Comparison of ENCODE assay signal across 17 cellular contexts in genomic region chr11:46490576-46491100, GRCh38.
DNase-seq lines count a peak whose midpoint lies in the region; ATAC-seq and TF ChIP-seq lines count a peak whose summit lies in the region.
"Had no signal": no experiment of that assay in that cellular context is flagged by ENCODE, and none has a peak within 500 bp of the region (broad histone marks: within the 10 kb centered on the region; RNA-seq: fewer than 3 reads in every experiment).

No MANE protein-coding gene starts in this region.

- H4K20me1 ChIP-seq in OCI-LY7 (ENCODE audit: insufficient read depth, low read length), result no peaks in the 10 kb centered on the region

- DNase-seq in activated naive CD4-positive, alpha-beta T cell treated with anti-CD3 and anti-CD28 coated beads, Interleukin-2, amount 50 U/mL, for 16 hours, result no peak
- no peak for DNase-seq in RWPE2 (ENCODE audit: low spot score)
- no peak for DNase-seq in glutamatergic neuron
- no peak for DNase-seq in stimulated activated effector memory CD8-positive, alpha-beta T cell treated with anti-CD3 and anti-CD28 coated beads, Interleukin-12 subunit alpha, Interleukin-12 subunit beta, amount 100 ng/mL, for 72 hours (ENCODE audit: low spot score in 2 of 2)
- no peak for DNase-seq in OCI-LY7 (ENCODE audit: low spot score)
- DNase-seq in gastrocnemius medialis, result no peak
- DNase-seq: activated CD8-positive, alpha-beta memory T cell treated with anti-CD3 and anti-CD28 coated beads, Interleukin-2, amount 50 U/mL, for 48 hours; KBM-7; lower lobe of right lung; T-helper 9 cell; upper lobe of left lung had no signal

- in situ Hi-C loops in gastrocnemius medialis (cut with MboI; ENCODE audit: low sequenced_read_pairs in 4 of 4), result no loop called here

- no peaks in the 10 kb centered on the region for H3K4me1 ChIP-seq in RWPE2 (ENCODE audit: insufficient read depth, poor library complexity, severe bottlenecking)
- H3K4me1 ChIP-seq in OCI-LY7 (ENCODE audit: insufficient read depth, low read length, poor library complexity, severe bottlenecking), result no peaks in the 10 kb centered on the region
- peaks cover 13 to 18% of the 10 kb centered on the region in 2 donors for H3K4me1 ChIP-seq in gastrocnemius medialis

- TF ChIP-seq POLR2A in gastrocnemius medialis (IDR thresholded peaks at IDR 0.05), result no peak

- H3K79me2 ChIP-seq in OCI-LY7 (ENCODE audit: insufficient read depth, low read depth, low read length), result no peaks in the 10 kb centered on the region

- BruUV-seq in OCI-LY7 (replicated peaks; lab: Mats Ljungman, UMichigan), result no TSS peak

- H3K27me3 Mint-ChIP-seq in activated naive CD4-positive, alpha-beta T cell treated with anti-CD3 and anti-CD28 coated beads, Interleukin-2, amount 50 U/mL, for 24 hours, result no peaks in the 10 kb centered on the region
- H3K27me3 Mint-ChIP-seq in glutamatergic neuron (ENCODE audit: unreplicated experiment), result no peaks in the 10 kb centered on the region
- H3K27me3 Mint-ChIP-seq: CD4-positive, alpha-beta memory T cell had no signal

- intact Hi-C loops in OCI-LY7 (cut with micrococcal nuclease; ENCODE audit: unreplicated experiment), result loop anchor here (1.0 kb wide), 2 partner anchors 47 to 127 kb away; partner anchors contain the start of genes ATG13 and HARBI1
- intact Hi-C loops in gastrocnemius medialis (cut with DNase I; ENCODE audit: low total_unique reads), result loop anchor here (5.0 kb wide), 1 partner anchor 47 kb away; no protein-coding TSS in a partner anchor

- peaks cover 26% of the 10 kb centered on the region for H3K36me3 ChIP-seq in RWPE2 (ENCODE audit: low read depth)
- peaks cover 35% of the 10 kb centered on the region; the same call in 1 of the 2 replicates for H3K36me3 ChIP-seq in OCI-LY7 (ENCODE audit: insufficient read depth, low read length)
- H3K36me3 ChIP-seq in gastrocnemius medialis, result no peaks in the 10 kb centered on the region

- H2AFZ ChIP-seq in OCI-LY7 (ENCODE audit: low read length), result no peak overlapping the region

- peaks cover 16% of the 10 kb centered on the region for H3K4me1 Mint-ChIP-seq in activated naive CD4-positive, alpha-beta T cell treated with anti-CD3 and anti-CD28 coated beads, Interleukin-2, amount 50 U/mL, for 24 hours
- peaks cover 32% of the 10 kb centered on the region for H3K4me1 Mint-ChIP-seq in glutamatergic neuron (ENCODE audit: low read depth, unreplicated experiment)
- H3K4me1 Mint-ChIP-seq in stimulated activated effector memory CD8-positive, alpha-beta T cell treated with anti-CD3 and anti-CD28 coated beads, Interleukin-12 subunit alpha, Interleukin-12 subunit beta, amount 100 ng/mL, for 72 hours, result peaks cover 6% of the 10 kb centered on the region

- CTCF ChIA-PET in OCI-LY7 (lab: Charles Lee; ENCODE audit: unreplicated experiment), result interaction anchor here (0.6 to 1.6 kb wide), 7 partner anchors 8 to 216 kb away, joined by 3 to 7 read pairs (median 3); no protein-coding TSS in a partner anchor

- H3K4me3 ChIP-seq in RWPE2 (ENCODE audit: severe bottlenecking) (no peak overlapping the region), OCI-LY7 (ENCODE audit: low read depth, low read length, poor library complexity, severe bottlenecking) (no peak overlapping the region), gastrocnemius medialis (no peak overlapping the region)
- H3K4me3 ChIP-seq: lower lobe of right lung, upper lobe of left lung had no signal

- TF ChIP-seq CTCF in RWPE2 (IDR thresholded peaks at IDR 0.05; ENCODE audit: poor library complexity, severe bottlenecking) (no peak), glutamatergic neuron (IDR thresholded peaks at IDR 0.05; ENCODE audit: partially characterized antibody, unreplicated experiment) (no peak), OCI-LY7 (conservative IDR thresholded peaks at IDR 0.05; ENCODE audit: low read length) (no peak), gastrocnemius medialis (IDR thresholded peaks at IDR 0.05 in 4 of 5, conservative IDR thresholded peaks at IDR 0.05 in 1 of 5) (no peak)

- no peaks in the 10 kb centered on the region for H3K9me3 Mint-ChIP-seq in activated naive CD4-positive, alpha-beta T cell treated with anti-CD3 and anti-CD28 coated beads, Interleukin-2, amount 50 U/mL, for 24 hours
- peaks cover 7% of the 10 kb centered on the region for H3K9me3 Mint-ChIP-seq in glutamatergic neuron (ENCODE audit: unreplicated experiment)
- H3K9me3 Mint-ChIP-seq in stimulated activated effector memory CD8-positive, alpha-beta T cell treated with anti-CD3 and anti-CD28 coated beads, Interleukin-12 subunit alpha, Interleukin-12 subunit beta, amount 100 ng/mL, for 72 hours, result no peaks in the 10 kb centered on the region
- H3K9me3 Mint-ChIP-seq: activated naive CD4-positive, alpha-beta T cell treated with anti-CD3 and anti-CD28 coated beads for 36 hours; brain; CD4-positive, alpha-beta memory T cell; nephron progenitor cell had no signal

- peak overlapping the region; percentile 3 for H3K27ac Mint-ChIP-seq in activated naive CD4-positive, alpha-beta T cell treated with anti-CD3 and anti-CD28 coated beads, Interleukin-2, amount 50 U/mL, for 24 hours
- peak overlapping the region; percentile 1 for H3K27ac Mint-ChIP-seq in glutamatergic neuron (ENCODE audit: unreplicated experiment)
- peak overlapping the region; percentile 30 for H3K27ac Mint-ChIP-seq in stimulated activated effector memory CD8-positive, alpha-beta T cell treated with anti-CD3 and anti-CD28 coated beads, Interleukin-12 subunit alpha, Interleukin-12 subunit beta, amount 100 ng/mL, for 72 hours
- H3K27ac Mint-ChIP-seq: activated naive CD4-positive, alpha-beta T cell treated with anti-CD3 and anti-CD28 coated beads for 36 hours; nephron progenitor cell had no signal

- H3K9me2 ChIP-seq in OCI-LY7 (ENCODE audit: insufficient read depth, low read length), result no peaks in the 10 kb centered on the region

- peaks cover 7% of the 10 kb centered on the region for H3K36me3 Mint-ChIP-seq in activated naive CD4-positive, alpha-beta T cell treated with anti-CD3 and anti-CD28 coated beads, Interleukin-2, amount 50 U/mL, for 24 hours
- no peaks in the 10 kb centered on the region for H3K36me3 Mint-ChIP-seq in glutamatergic neuron (ENCODE audit: unreplicated experiment)
- H3K36me3 Mint-ChIP-seq in stimulated activated effector memory CD8-positive, alpha-beta T cell treated with anti-CD3 and anti-CD28 coated beads, Interleukin-12 subunit alpha, Interleukin-12 subunit beta, amount 100 ng/mL, for 72 hours, result peaks cover 42% of the 10 kb centered on the region

- H3K27me3 ChIP-seq in RWPE2 (ENCODE audit: insufficient read depth, poor library complexity, severe bottlenecking), result no peaks in the 10 kb centered on the region
- no peaks in the 10 kb centered on the region for H3K27me3 ChIP-seq in gastrocnemius medialis
- H3K27me3 ChIP-seq: upper lobe of left lung had no signal

- H3K4me3 Mint-ChIP-seq in activated naive CD4-positive, alpha-beta T cell treated with anti-CD3 and anti-CD28 coated beads, Interleukin-2, amount 50 U/mL, for 24 hours, result no peak overlapping the region
- no peak overlapping the region for H3K4me3 Mint-ChIP-seq in glutamatergic neuron (ENCODE audit: unreplicated experiment)
- no peak overlapping the region for H3K4me3 Mint-ChIP-seq in stimulated activated effector memory CD8-positive, alpha-beta T cell treated with anti-CD3 and anti-CD28 coated beads, Interleukin-12 subunit alpha, Interleukin-12 subunit beta, amount 100 ng/mL, for 72 hours
- H3K4me3 Mint-ChIP-seq: activated naive CD4-positive, alpha-beta T cell treated with anti-CD3 and anti-CD28 coated beads for 36 hours; brain; CD4-positive, alpha-beta memory T cell; nephron progenitor cell had no signal

- ATAC-seq in RWPE2 (ENCODE audit: low read depth), result peak; percentile 45; the same call in 1 of the 3 replicates
- no peak for ATAC-seq in stimulated activated effector memory CD8-positive, alpha-beta T cell treated with anti-CD3 and anti-CD28 coated beads, Interleukin-12 subunit alpha, Interleukin-12 subunit beta, amount 100 ng/mL, for 72 hours
- no peak for ATAC-seq in GM21381 (IDR thresholded peaks at IDR 0.05; ENCODE audit: unreplicated experiment)
- ATAC-seq in gastrocnemius medialis, result no peak

- H3K4me2 ChIP-seq in OCI-LY7 (ENCODE audit: low read length), result no peak overlapping the region

- H3K9me3 ChIP-seq in RWPE2 (ENCODE audit: severe bottlenecking) (no peaks in the 10 kb centered on the region), OCI-LY7 (ENCODE audit: low read length) (no peaks in the 10 kb centered on the region), gastrocnemius medialis (no peaks in the 10 kb centered on the region)
- H3K9me3 ChIP-seq: lower lobe of right lung, upper lobe of left lung had no signal

- H3K27ac ChIP-seq in RWPE2 (ENCODE audit: poor library complexity, severe bottlenecking) (no peak overlapping the region), OCI-LY7 (ENCODE audit: low read depth, low read length, poor library complexity, severe bottlenecking) (no peak overlapping the region), gastrocnemius medialis (no peak overlapping the region)
- H3K27ac ChIP-seq: lower lobe of right lung, upper lobe of left lung had no signal

- POLR2A ChIA-PET in OCI-LY7 (lab: Charles Lee), result interaction anchor here (0.8 to 1.2 kb wide), 3 partner anchors 10 to 16 kb away, joined by 3 read pairs; no protein-coding TSS in a partner anchor
